Comparison of ENCODE assay signal across 2 cellular contexts in the genomic region with DNA sequence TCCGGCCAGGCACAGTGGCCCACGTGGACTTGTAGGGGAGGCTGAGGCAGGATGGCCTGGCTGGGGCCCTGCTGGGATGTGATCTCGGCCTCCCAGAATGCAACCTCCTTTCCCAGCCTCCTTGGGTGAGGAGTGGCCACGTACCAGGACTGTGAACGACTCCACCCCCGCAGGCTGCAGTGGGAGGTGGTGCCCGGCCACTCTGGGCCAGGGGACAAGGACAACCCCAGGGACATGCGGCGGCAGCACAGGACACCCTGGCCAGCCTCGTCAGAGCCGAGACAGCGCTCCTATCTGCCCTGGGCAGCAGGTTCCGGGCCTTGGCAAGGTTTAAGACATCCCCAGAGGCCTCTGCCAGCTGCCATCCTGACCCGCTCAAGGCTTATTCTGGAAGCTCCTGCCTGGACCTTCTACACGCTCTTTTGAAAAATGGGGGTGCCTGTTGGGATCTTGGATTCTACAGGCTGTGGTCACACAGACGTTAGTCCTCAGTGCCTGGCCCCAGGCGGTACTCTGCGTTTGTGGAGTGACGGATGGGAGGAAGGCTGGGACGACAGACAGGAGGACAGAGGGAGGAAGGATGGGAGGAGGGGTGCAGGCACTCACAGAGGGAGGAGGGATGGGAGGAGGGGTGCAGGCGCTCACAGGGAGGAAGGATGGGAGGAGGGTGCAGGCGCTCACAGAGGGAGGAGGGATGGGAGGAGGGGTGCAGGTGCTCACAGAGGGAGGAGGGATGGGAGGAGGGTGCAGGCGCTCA.
TF ChIP-seq lines count a peak whose summit lies in the region.

No MANE protein-coding gene starts in this region.

TF ChIP-seq in HEK293, 187 proteins besides CTCF, POLR2A, EP300 and RAD21:
- no peak for TF ChIP-seq BCL11A (tag by site-specific recombination; IDR thresholded peaks at IDR 0.05; ENCODE audit: low read depth)
- no peak for TF ChIP-seq ZNF776 (tag by site-specific recombination; IDR thresholded peaks at IDR 0.05; ENCODE audit: borderline replicate concordance)
- 0 out of 2 replicates have a peak, but pooled peaks have one; percentile 13 for TF ChIP-seq ZNF223 (tag by site-specific recombination; IDR thresholded peaks at IDR 0.05)
- no peak for TF ChIP-seq ZNF292 (tag by site-specific recombination; IDR thresholded peaks at IDR 0.05; ENCODE audit: borderline replicate concordance, low read depth)

TF ChIP-seq in GM12878, 131 proteins besides CTCF, POLR2A, EP300 and RAD21:
- TF ChIP-seq SUPT20H (IDR thresholded peaks at IDR 0.05; ENCODE audit: borderline replicate concordance, control insufficient read depth, low read depth, low read length) (no peak), ZNF274 (IDR thresholded peaks at IDR 0.05; ENCODE audit: insufficient read depth, insufficient read length) (no peak), NFXL1 (IDR thresholded peaks at IDR 0.05; ENCODE audit: borderline replicate concordance) (0 out of 2 replicates have a peak, but pooled peaks have one; percentile 21)
